Comparison of ENCODE assay signal across 12 cellular contexts in genomic region chr2:80304522-80304878, GRCh38. TPM values are rescaled to one million over a fixed set of nuclear protein-coding genes. Genes with fewer than 3 reads are reported as not detected.
DNase-seq lines count a peak whose midpoint lies in the region; ATAC-seq, FAIRE-seq and TF ChIP-seq lines count a peak whose summit lies in the region.
"Had no signal": no experiment of that assay in that cellular context is flagged by ENCODE, and none has a peak within 500 bp of the region (broad histone marks: within the 10 kb centered on the region; RNA-seq: fewer than 3 reads in every experiment).

TSS of gene LRRTM1 (minus strand) at chr2:80304752. CDS start at chr2:80303819, 933 bp downstream.

- no peaks in the 10 kb centered on the region for H3K79me2 ChIP-seq in K562 (ENCODE audit: control insufficient read depth, insufficient read depth, low read length)

- FAIRE-seq in K562 (lab: Jason Lieb, UNC): no peak
- FAIRE-seq: GM12892, TTC549 had no signal

- H3K27ac ChIP-seq in K562 (ENCODE audit: extremely low read depth, low read depth, low read length) (no peak within 1 kb of the TSS), subcutaneous abdominal adipose tissue (ENCODE audit: low read depth, low read length) (no peak within 1 kb of the TSS)
- H3K27ac ChIP-seq: body of pancreas had no signal

- no peaks in the 10 kb centered on the region for H3K9me1 ChIP-seq in K562 (ENCODE audit: control insufficient read depth, insufficient read depth, low read length)

- H3K9ac ChIP-seq in K562 (ENCODE audit: insufficient read depth in 1 of 2, low read depth in 2 of 2, low read length in 2 of 2) (peak within 1 kb of the TSS in 1 of 2 experiments; percentile 82; a peak in 2 of 4 replicates), subcutaneous abdominal adipose tissue (ENCODE audit: low read length in 5 of 5) (no peak within 1 kb of the TSS)

- H3K36me3 ChIP-seq in K562 (ENCODE audit: control insufficient read depth, insufficient read depth, low read length) (no peaks in the 10 kb centered on the region), subcutaneous abdominal adipose tissue (ENCODE audit: control insufficient read depth in 5 of 5, insufficient read depth in 5 of 5, low read length in 5 of 5) (no peaks in the 10 kb centered on the region)

- POLR2A ChIA-PET in K562 (lab: Yijun Ruan, JAX): interaction anchor here (0.7 kb wide), 1 partner anchor 57 kb away, joined by 4 read pairs; no protein-coding TSS in a partner anchor

- no peaks in the 10 kb centered on the region for H4K20me1 ChIP-seq in K562 (replicated peaks; ENCODE audit: control insufficient read depth, insufficient read depth, low read length)

- H3K4me3 ChIP-seq in LNCaP clone FGC (ENCODE audit: low read depth, low read length): no peak within 1 kb of the TSS
- peak within 1 kb of the TSS; percentile 25 for H3K4me3 ChIP-seq in K562
- peak within 1 kb of the TSS; percentile 11 to 51 (median 48) for H3K4me3 ChIP-seq in subcutaneous abdominal adipose tissue (ENCODE audit: low read depth in 1 of 5, low read length in 5 of 5)
- H3K4me3 ChIP-seq: body of pancreas had no signal

- CTCF ChIA-PET in K562 (lab: Yijun Ruan, JAX; ENCODE audit: low intra/inter-chr PET ratio): interaction anchor here (0.6 kb wide), 1 partner anchor 230 kb away, joined by 4 read pairs; no protein-coding TSS in a partner anchor

- H2AFZ ChIP-seq in K562 (ENCODE audit: low read depth, low read length): peak within 1 kb of the TSS; percentile 55; the same call in 1 of the 2 replicates

- 0% methylated on average over 2 of the region's 35 CpGs for WGBS in K562 (ENCODE audit: insufficient coverage, low coverage, missing lambda C conversion rate)

- in situ Hi-C loops in K562 (cut with MboI): no loop called here

- peak; percentile 85 for ATAC-seq in K562
- no peak for ATAC-seq in GM21737 (IDR thresholded peaks at IDR 0.05; ENCODE audit: unreplicated experiment)
- ATAC-seq: body of pancreas had no signal

- peaks cover 0 to 23% of the 10 kb centered on the region in 2 experiments; a peak in 2 of 5 replicates for H3K4me1 ChIP-seq in K562 (replicated peaks in 1 of 2; ENCODE audit: control insufficient read depth in 2 of 2, insufficient read depth in 2 of 2, low read length in 2 of 2)
- H3K4me1 ChIP-seq in subcutaneous abdominal adipose tissue (ENCODE audit: control insufficient read depth in 5 of 5, insufficient read depth in 5 of 5, low read length in 5 of 5): peaks cover 0 to 22% (median 16%) of the 10 kb centered on the region in 5 donors

- H3K27me3 ChIP-seq in K562 (ENCODE audit: control insufficient read depth in 2 of 2, insufficient read depth in 2 of 2, low read length in 2 of 2): peaks cover 22 to 24% of the 10 kb centered on the region in 2 experiments
- peaks cover 30 to 46% (median 33%) of the 10 kb centered on the region in 5 donors for H3K27me3 ChIP-seq in subcutaneous abdominal adipose tissue (ENCODE audit: control insufficient read depth in 5 of 5, insufficient read depth in 4 of 5, low read length in 5 of 5)
- H3K27me3 ChIP-seq: body of pancreas had no signal

- TF ChIP-seq EP300 in K562 (IDR thresholded peaks at IDR 0.05; ENCODE audit: low read length): no peak

- H3K9me3 ChIP-seq in K562 (replicated peaks; ENCODE audit: control insufficient read depth, insufficient read depth, low read depth, low read length) (no peaks in the 10 kb centered on the region), subcutaneous abdominal adipose tissue (ENCODE audit: control insufficient read depth in 5 of 5, low read length in 5 of 5) (no peaks in the 10 kb centered on the region)
- H3K9me3 ChIP-seq: body of pancreas had no signal

- no peak for TF ChIP-seq RAD21 in K562 (CRISPR knock-in tag; conservative IDR thresholded peaks at IDR 0.05 in 1 of 2, IDR thresholded peaks at IDR 0.05 in 1 of 2)

- no peak for DNase-seq in LNCaP clone FGC (ENCODE audit: low read depth)
- peak in 3 of 4 experiments; percentile 9 to 33 (median 18) for DNase-seq in K562 (ENCODE audit: extremely low read depth in 1 of 4, low spot score in 3 of 4)
- peak; percentile 29 for DNase-seq in iPS-NIHi7 (ENCODE audit: extremely low spot score)
- no peak for DNase-seq in activated CD8-positive, alpha-beta memory T cell treated with anti-CD3 and anti-CD28 coated beads, Interleukin-2, amount 50 U/mL, for 4 hours
- no peak for DNase-seq in stimulated activated CD4-positive, alpha-beta T cell treated with anti-CD3 and anti-CD28 coated beads, Interleukin-15, amount 100 ng/mL, for 24 hours
- DNase-seq in GM19238 (ENCODE audit: insufficient read length, low spot score): no peak
- DNase-seq: MV-4-11 had no signal

- intact Hi-C loops in K562 (cut with micrococcal nuclease): no loop called here

- no peak for TF ChIP-seq POLR2A in K562 (conservative IDR thresholded peaks at IDR 0.05)

- TF ChIP-seq CTCF in LNCaP clone FGC (IDR thresholded peaks at IDR 0.05; ENCODE audit: control insufficient read depth, extremely low read depth, insufficient read depth): peak; percentile 22; the same call in 1 of the 2 replicates
- peak in 1 of 3 experiments; percentile 21; a peak in 2 of 6 replicates for TF ChIP-seq CTCF in K562 (IDR thresholded peaks at IDR 0.05 in 2 of 3, conservative IDR thresholded peaks at IDR 0.05 in 1 of 3; ENCODE audit: insufficient read depth in 2 of 3, low read depth in 1 of 3, low read length in 3 of 3)

- no TSS peak for BruUV-seq in K562 (replicated peaks; lab: Mats Ljungman, UMichigan)

- H3K4me2 ChIP-seq in K562 (ENCODE audit: insufficient read depth, low read length): peak within 1 kb of the TSS; percentile 62

TF ChIP-seq in K562, 482 proteins besides CTCF, POLR2A, EP300 and RAD21:
- TF ChIP-seq CHD1 (IDR thresholded peaks at IDR 0.05; ENCODE audit: low read length): no peak
- TF ChIP-seq SMC3 (conservative IDR thresholded peaks at IDR 0.05; ENCODE audit: insufficient read depth, low read depth, low read length): 0 out of 2 replicates have a peak, but pooled peaks have one; percentile 6
- TF ChIP-seq TEAD1 (CRISPR knock-in tag; IDR thresholded peaks at IDR 0.05): no peak
- TF ChIP-seq ZNF785 (CRISPR knock-in tag; IDR thresholded peaks at IDR 0.05): no peak
- TF ChIP-seq HDAC1 (IDR thresholded peaks at IDR 0.05): no peak
- TF ChIP-seq ZNF143 (CRISPR knock-in tag; IDR thresholded peaks at IDR 0.05): no peak
- no peak for TF ChIP-seq ADNP (tag; IDR thresholded peaks at IDR 0.05)
- TF ChIP-seq ZNF57 (CRISPR knock-in tag; IDR thresholded peaks at IDR 0.05): no peak
- no peak for TF ChIP-seq CEBPB (tag; IDR thresholded peaks at IDR 0.05)
- no peak for TF ChIP-seq CBFA2T2 (conservative IDR thresholded peaks at IDR 0.05)
- 0 out of 4 replicates have a peak, but pooled peaks of 1 of the 2 experiments have one; percentile 20 for TF ChIP-seq UBTF (IDR thresholded peaks at IDR 0.05; ENCODE audit: borderline replicate concordance in 1 of 2, low read depth in 2 of 2, low read length in 2 of 2)

RNA-seq across cellular contexts. Expression of gene LRRTM1, which starts in this region (rescaled TPM):
- total RNA-seq in K562 (2011; cell fraction: chromatin; rRNA removed; ENCODE audit: low replicate concordance): 0.28 and 0.37 TPM in 2 replicates
- total RNA-seq in K562 (2011; cell fraction: nucleolus; rRNA removed): 0.26 and 0.33 TPM in 2 replicates
- total RNA-seq in K562 (2011; cell fraction: nucleoplasm; rRNA removed): not detected in 2 replicates
- total RNA-seq in K562 (2014; rRNA removed): not detected in 2 replicates
- total RNA-seq in K562 (2014; rRNA removed; fragmentation: Illumina TruSeq; extraction: Trizol): not detected in 2 replicates
- total RNA-seq in K562 (2015; rRNA removed; fragmentation: Illumina TruSeq; extraction: Trizol): 0.19 and 0.33 TPM in 2 replicates
- total RNA-seq in K562 (2021): not detected in 2 replicates
- polyA plus RNA-seq in K562 (2011; rRNA removed): 0.07 TPM in 1 of 2 replicates, not detected in the other
- polyA plus RNA-seq in K562 (2011; cell fraction: cytosol; rRNA removed): 0.25 TPM in 1 of 2 replicates, not detected in the other
- 0.74 TPM in 1 of 2 replicates, not detected in the other for polyA plus RNA-seq in K562 (2011; cell fraction: nucleus; rRNA removed)
- polyA plus RNA-seq in K562 (2012): 0.30 and 0.39 TPM in 2 replicates
- not detected in 2 replicates for polyA plus RNA-seq in K562 (2014; fragmentation: Illumina TruSeq; extraction: Trizol)
- polyA plus RNA-seq in K562 (2014; fragmentation: Nextera tagmentation; extraction: Ambion mirVana): not detected
- 0.04 and 0.11 TPM in 2 replicates for polyA plus RNA-seq in K562 (2014; rRNA removed)
- polyA minus RNA-seq in K562 (2011; rRNA and poly(A)+ RNA removed): not detected in 2 replicates
- 0.38 TPM in 1 of 2 replicates, not detected in the other for polyA minus RNA-seq in K562 (2011; cell fraction: cytosol; rRNA and poly(A)+ RNA removed)
- 0.13 TPM in 1 of 2 replicates, not detected in the other for polyA minus RNA-seq in K562 (2011; cell fraction: nucleus; rRNA and poly(A)+ RNA removed)
- total RNA-seq: body of pancreas had no signal

Comparison
In these comparisons a context has a peak if more than half of its experiments do, and no peak if none do; other contexts are left out.
1. Peak in DNase-seq, ATAC-seq, H3K4me3 ChIP-seq and H3K4me2 ChIP-seq in K562; RNA of the gene not detected or under 1 TPM.